In genomic region chr1:80640978-80641377, GRCh38 we compare ENCODE assay signal across 16 cellular contexts.
DNase-seq lines count a peak whose midpoint lies in the region; ATAC-seq and TF ChIP-seq lines count a peak whose summit lies in the region.
"Had no signal": no experiment of that assay in that cellular context is flagged by ENCODE, and none has a peak within 500 bp of the region (broad histone marks: within the 10 kb centered on the region; RNA-seq: fewer than 3 reads in every experiment).

No MANE protein-coding gene starts in this region.

- H2AFZ ChIP-seq in hepatocyte, result no peak overlapping the region

- H3K4me1 ChIP-seq in hepatocyte (ENCODE audit: insufficient read depth), result no peaks in the 10 kb centered on the region
- H3K4me1 ChIP-seq: thyroid gland had no signal

- H4K20me1 ChIP-seq in hepatocyte (ENCODE audit: insufficient read depth, poor library complexity, severe bottlenecking), result no peaks in the 10 kb centered on the region

- no peak overlapping the region for H3K4me2 ChIP-seq in hepatocyte

- no peaks in the 10 kb centered on the region for H3K27me3 ChIP-seq in hepatocyte
- H3K27me3 ChIP-seq: thyroid gland had no signal

- H3K9me3 ChIP-seq in hepatocyte (ENCODE audit: low read depth), result no peaks in the 10 kb centered on the region
- H3K9me3 ChIP-seq: thyroid gland had no signal

- H3K4me3 ChIP-seq in GM12865 (ENCODE audit: low read depth, low read length) (no peak overlapping the region), hepatocyte (no peak overlapping the region)
- H3K4me3 ChIP-seq: thyroid gland had no signal

- 96% methylated on average over 3 of the region's 3 CpGs for WGBS in hepatocyte (ENCODE audit: low lambda C conversion rate, missing lambda C conversion rate)

- no peaks in the 10 kb centered on the region for H3K79me2 ChIP-seq in hepatocyte

- no peak overlapping the region for H3K27ac ChIP-seq in hepatocyte
- H3K27ac ChIP-seq: thyroid gland had no signal

- ATAC-seq in GM19438 (IDR thresholded peaks at IDR 0.05; ENCODE audit: low read depth, unreplicated experiment), result peak; percentile 53
- peak; percentile 41 for ATAC-seq in HG02852 (IDR thresholded peaks at IDR 0.05; ENCODE audit: unreplicated experiment)
- ATAC-seq in HG03565 (IDR thresholded peaks at IDR 0.05; ENCODE audit: unreplicated experiment), result peak; percentile 42
- ATAC-seq in HG03442 (IDR thresholded peaks at IDR 0.05; ENCODE audit: unreplicated experiment), result no peak
- ATAC-seq: activated T-helper 17 cell treated with anti-CD3 and anti-CD28 coated beads, Interleukin-2, amount 50 U/mL, for 72 hours; left colon had no signal

- peak; percentile 15 for DNase-seq in GM12865 (ENCODE audit: low read depth)
- no peak for DNase-seq in KG1 (lab: John Stamatoyannopoulos, UW)
- DNase-seq in NCI-H2107 (lab: John Stamatoyannopoulos, UW), result no peak
- no peak for DNase-seq in hepatocyte (ENCODE audit: low spot score)
- DNase-seq: activated CD4-positive, alpha-beta T cell treated with anti-CD3 and anti-CD28 coated beads, Interleukin-2, amount 50 U/mL, for 1 hour; DMS 273 treated with DMSO at 0.1 percent for 48 hours; effector CD8-positive, alpha-beta T cell; Kasumi-1; left colon; nephron progenitor cell; thyroid gland had no signal

- no peaks in the 10 kb centered on the region for H3K9me2 ChIP-seq in hepatocyte (replicated peaks; ENCODE audit: insufficient read depth)

- TF ChIP-seq CTCF in GM12865 (IDR thresholded peaks at IDR 0.05; ENCODE audit: insufficient read depth, low read depth, low read length, missing control alignments) (no peak), hepatocyte (IDR thresholded peaks at IDR 0.05; ENCODE audit: poor library complexity) (no peak)

- no peaks in the 10 kb centered on the region for H3K36me3 ChIP-seq in hepatocyte (replicated peaks; ENCODE audit: insufficient read depth, low read depth)
- H3K36me3 ChIP-seq: thyroid gland had no signal
